In the genomic region with DNA sequence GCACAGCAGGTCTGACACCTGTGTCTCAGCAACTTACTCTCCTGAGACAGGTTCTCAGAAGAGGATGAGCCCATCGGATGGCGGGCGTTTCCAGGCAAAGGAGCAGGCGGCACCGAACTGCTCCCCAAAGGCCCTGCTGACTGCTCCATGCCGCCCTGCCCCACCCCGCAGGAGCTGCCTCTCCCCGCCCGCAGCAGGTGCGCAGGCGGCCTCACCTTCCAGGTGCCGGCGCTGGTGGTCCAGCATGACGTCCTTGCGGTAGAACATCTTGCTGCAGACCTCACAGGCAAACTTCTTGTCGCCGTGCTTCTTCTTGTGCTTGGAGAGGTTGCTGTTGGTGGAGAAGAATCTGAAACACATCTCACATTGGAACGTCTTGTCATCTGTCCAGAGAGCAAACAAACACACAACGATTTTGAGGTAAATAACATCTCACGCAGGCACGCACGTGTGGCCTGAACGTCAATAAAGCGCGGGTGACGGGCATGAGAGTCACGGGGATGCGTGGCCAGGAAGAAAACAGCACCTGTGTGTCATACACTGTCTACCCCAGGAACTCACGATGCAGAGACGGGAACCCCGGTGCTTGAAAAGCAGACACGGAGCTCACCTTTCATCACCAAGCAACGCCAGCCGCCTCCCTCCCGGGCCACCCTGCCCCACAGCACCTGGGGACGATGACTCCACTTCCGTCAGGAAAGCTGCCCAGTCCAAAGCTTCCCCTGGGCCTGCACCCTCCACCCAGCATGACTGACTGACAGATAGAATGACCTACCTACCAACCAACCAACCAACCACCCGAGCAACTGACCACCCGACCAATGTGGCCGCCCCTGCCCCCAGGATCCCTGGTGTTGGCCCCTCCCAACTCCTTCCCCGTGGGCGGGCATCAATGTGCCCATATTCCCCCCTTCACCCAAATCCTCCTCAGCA, we compare ENCODE assay signal across 17 cellular contexts. TPM values are rescaled to one million over a fixed set of nuclear protein-coding genes. Genes with fewer than 3 reads are reported as not detected.
DNase-seq lines count a peak whose midpoint lies in the region; ATAC-seq, FAIRE-seq and TF ChIP-seq lines count a peak whose summit lies in the region.
"Had no signal": no experiment of that assay in that cellular context is flagged by ENCODE, and none has a peak within 500 bp of the region (broad histone marks: within the 10 kb centered on the region; RNA-seq: fewer than 3 reads in every experiment).

No MANE protein-coding gene starts in this region.

- TF ChIP-seq POLR2A in GM12891 (IDR thresholded peaks at IDR 0.05; ENCODE audit: low read depth, low read length) (no peak), breast epithelium (IDR thresholded peaks at IDR 0.05) (no peak)

- FAIRE-seq in GM12891 (lab: Jason Lieb, UNC), result peak; percentile 50
- FAIRE-seq: astrocyte, GM19239 had no signal

- DNase-seq in GM12891 (ENCODE audit: insufficient read length, low spot score), result no peak
- DNase-seq in iPS-NIHi11 (ENCODE audit: low spot score), result peak; percentile 40
- no peak for DNase-seq in breast epithelium (ENCODE audit: low spot score in 2 of 2)
- DNase-seq in NCI-H2196 (lab: John Stamatoyannopoulos, UW; ENCODE audit: unreplicated experiment), result no peak
- no peak for DNase-seq in MM.1S
- DNase-seq: activated naive CD4-positive, alpha-beta T cell; Caco-2; effector memory CD4-positive, alpha-beta T cell; H9; left colon; NCI-H1092 treated with DMSO at 0.1 percent for 48 hours; NCI-H226 had no signal

- TF ChIP-seq CTCF in HEK293 (tag by site-specific recombination; IDR thresholded peaks at IDR 0.05) (no peak), OCI-LY1 (IDR thresholded peaks at IDR 0.05; ENCODE audit: low read length) (no peak), breast epithelium (IDR thresholded peaks at IDR 0.05) (no peak), MM.1S (IDR thresholded peaks at IDR 0.05; ENCODE audit: low read length) (no peak)

- H3F3A ChIP-seq in OCI-LY1 (ENCODE audit: insufficient read depth, low read length), result no peaks in the 10 kb centered on the region
- H3F3A ChIP-seq in MM.1S (ENCODE audit: insufficient read depth, low read length), result peaks cover 13% of the 10 kb centered on the region

- intact Hi-C loops in breast epithelium (cut with DNase I; ENCODE audit: low total_unique reads), result loop anchor here (10.0 kb wide), 1 partner anchor 987 kb away; no protein-coding TSS in a partner anchor

- no peaks in the 10 kb centered on the region for H3K27me3 ChIP-seq in OCI-LY1 (ENCODE audit: insufficient read depth, low read length)
- no peaks in the 10 kb centered on the region for H3K27me3 ChIP-seq in breast epithelium
- no peaks in the 10 kb centered on the region for H3K27me3 ChIP-seq in MM.1S (replicated peaks; ENCODE audit: insufficient read depth, low read length)

- no peak overlapping the region for H3K9ac ChIP-seq in OCI-LY1 (ENCODE audit: low read length)
- H3K9ac ChIP-seq in MM.1S (ENCODE audit: low read length), result no peak overlapping the region

- H3K9me2 ChIP-seq in OCI-LY1 (ENCODE audit: low read depth, low read length) (no peaks in the 10 kb centered on the region), MM.1S (replicated peaks; ENCODE audit: insufficient read depth, low read length) (no peaks in the 10 kb centered on the region)

- H3K36me3 ChIP-seq in HEK293 (ENCODE audit: control insufficient read depth in 2 of 2, insufficient read depth in 1 of 2, low read length in 2 of 2) (peaks cover 4 to 27% of the 10 kb centered on the region in 2 experiments; a peak in 2 of 3 replicates), OCI-LY1 (ENCODE audit: insufficient read depth, low read length) (peaks cover 83% of the 10 kb centered on the region), breast epithelium (no peaks in the 10 kb centered on the region), MM.1S (replicated peaks; ENCODE audit: insufficient read depth, low read length) (no peaks in the 10 kb centered on the region)

- no peak overlapping the region for H3K27ac ChIP-seq in HEK293 (ENCODE audit: extremely low read depth, low read depth, low read length)
- peak overlapping the region; percentile 76 for H3K27ac ChIP-seq in OCI-LY1 (ENCODE audit: low read depth, low read length, poor library complexity, severe bottlenecking)
- no peak overlapping the region for H3K27ac ChIP-seq in breast epithelium
- H3K27ac ChIP-seq in MM.1S (ENCODE audit: low read length), result no peak overlapping the region

- POLR2A ChIA-PET in HEK293 (lab: Yijun Ruan, JAX), result no interaction called here

- H3K4me1 ChIP-seq in HEK293 (ENCODE audit: control insufficient read depth, insufficient read depth, low read length), result no peaks in the 10 kb centered on the region
- H3K4me1 ChIP-seq in OCI-LY1 (ENCODE audit: insufficient read depth, low read length, severe bottlenecking), result peaks cover 45% of the 10 kb centered on the region
- no peaks in the 10 kb centered on the region for H3K4me1 ChIP-seq in breast epithelium
- peaks cover 30% of the 10 kb centered on the region for H3K4me1 ChIP-seq in MM.1S (ENCODE audit: low read length)
- H3K4me1 ChIP-seq: Caco-2 had no signal

- no peaks in the 10 kb centered on the region for H3K9me3 ChIP-seq in HEK293 (ENCODE audit: control insufficient read depth, insufficient read depth, low read depth, low read length)
- H3K9me3 ChIP-seq in OCI-LY1 (ENCODE audit: low read length), result no peaks in the 10 kb centered on the region
- H3K9me3 ChIP-seq in breast epithelium, result no peaks in the 10 kb centered on the region
- no peaks in the 10 kb centered on the region for H3K9me3 ChIP-seq in MM.1S (replicated peaks; ENCODE audit: insufficient read depth, low read length)
- H3K9me3 ChIP-seq: Caco-2 had no signal

- no peaks in the 10 kb centered on the region for H4K20me1 ChIP-seq in OCI-LY1 (ENCODE audit: insufficient read depth, low read length)
- no peaks in the 10 kb centered on the region for H4K20me1 ChIP-seq in MM.1S (ENCODE audit: insufficient read depth, low read length)

- H3K79me2 ChIP-seq in OCI-LY1 (ENCODE audit: insufficient read depth, low read length), result peaks cover 12% of the 10 kb centered on the region
- H3K79me2 ChIP-seq in MM.1S (ENCODE audit: low read length), result peaks cover 18% of the 10 kb centered on the region

- H3K4me2 ChIP-seq in OCI-LY1 (ENCODE audit: low read length), result peak overlapping the region; percentile 6; the same call in 1 of the 2 replicates
- no peak overlapping the region for H3K4me2 ChIP-seq in MM.1S (ENCODE audit: low read depth, low read length)

- H3K4me3 ChIP-seq in HEK293 (ENCODE audit: low read depth, low read length) (no peak overlapping the region), OCI-LY1 (ENCODE audit: low read depth, low read length, poor library complexity, severe bottlenecking) (no peak overlapping the region), breast epithelium (no peak overlapping the region), MM.1S (ENCODE audit: low read length) (no peak overlapping the region)

- no peak for ATAC-seq in GM18873 (IDR thresholded peaks at IDR 0.05; ENCODE audit: low FRiP score, unreplicated experiment)
- ATAC-seq: left colon had no signal

- H2AFZ ChIP-seq in OCI-LY1 (ENCODE audit: low read length) (no peak overlapping the region), MM.1S (ENCODE audit: low read length) (no peak overlapping the region)

- CTCF ChIA-PET in HEK293 (lab: Yijun Ruan, JAX), result interaction anchor here (0.6 to 4.8 kb wide), 5 partner anchors 11 to 216 kb away, joined by 3 to 41 read pairs (median 3); no protein-coding TSS in a partner anchor

TF ChIP-seq in GM12891, 5 proteins besides CTCF, POLR2A, EP300 and RAD21:
- no peak for TF ChIP-seq TAF1 (IDR thresholded peaks at IDR 0.05; ENCODE audit: low read depth, low read length)
- TF ChIP-seq SPI1 (IDR thresholded peaks at IDR 0.05; ENCODE audit: low read depth, low read length), result no peak
- TF ChIP-seq POLR2AphosphoS5 (IDR thresholded peaks at IDR 0.05; ENCODE audit: low read depth, low read length), result no peak
- TF ChIP-seq PAX5 (IDR thresholded peaks at IDR 0.05; ENCODE audit: insufficient read depth, low read length, severe bottlenecking), result no peak
- TF ChIP-seq POU2F2 (IDR thresholded peaks at IDR 0.05; ENCODE audit: low read depth, low read length), result no peak

TF ChIP-seq in HEK293, 187 proteins besides CTCF, POLR2A, EP300 and RAD21:
- peak; percentile 43; the same call in 1 of the 2 replicates for TF ChIP-seq ZFHX2 (tag by site-specific recombination; conservative IDR thresholded peaks at IDR 0.05)
- TF ChIP-seq, protein P1, sequence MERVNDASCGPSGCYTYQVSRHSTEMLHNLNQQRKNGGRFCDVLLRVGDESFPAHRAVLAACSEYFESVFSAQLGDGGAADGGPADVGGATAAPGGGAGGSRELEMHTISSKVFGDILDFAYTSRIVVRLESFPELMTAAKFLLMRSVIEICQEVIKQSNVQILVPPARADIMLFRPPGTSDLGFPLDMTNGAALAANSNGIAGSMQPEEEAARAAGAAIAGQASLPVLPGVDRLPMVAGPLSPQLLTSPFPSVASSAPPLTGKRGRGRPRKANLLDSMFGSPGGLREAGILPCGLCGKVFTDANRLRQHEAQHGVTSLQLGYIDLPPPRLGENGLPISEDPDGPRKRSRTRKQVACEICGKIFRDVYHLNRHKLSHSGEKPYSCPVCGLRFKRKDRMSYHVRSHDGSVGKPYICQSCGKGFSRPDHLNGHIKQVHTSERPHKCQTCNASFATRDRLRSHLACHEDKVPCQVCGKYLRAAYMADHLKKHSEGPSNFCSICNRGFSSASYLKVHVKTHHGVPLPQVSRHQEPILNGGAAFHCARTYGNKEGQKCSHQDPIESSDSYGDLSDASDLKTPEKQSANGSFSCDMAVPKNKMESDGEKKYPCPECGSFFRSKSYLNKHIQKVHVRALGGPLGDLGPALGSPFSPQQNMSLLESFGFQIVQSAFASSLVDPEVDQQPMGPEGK (tag by site-specific recombination; IDR thresholded peaks at IDR 0.05), result peak; percentile 34; the same call in 1 of the 2 replicates
- TF ChIP-seq EGR2 (tag by site-specific recombination; IDR thresholded peaks at IDR 0.05; ENCODE audit: low read depth), result peak; percentile 78; the same call in 1 of the 2 replicates
- TF ChIP-seq ZNF274 (IDR thresholded peaks at IDR 0.05; ENCODE audit: low read length), result no peak
- no peak for TF ChIP-seq ZNF274 (tag by site-specific recombination; IDR thresholded peaks at IDR 0.05; ENCODE audit: borderline replicate concordance)
- peak; percentile 51 for TF ChIP-seq SP2 (tag by site-specific recombination; IDR thresholded peaks at IDR 0.05)
TF ChIP-seq in HEK293: peak in this region for 4.

RNA-seq across cellular contexts. Expression of a gene that starts 50.9 kb away (rescaled TPM):
- 7.4 TPM for polyA plus RNA-seq in GM12891 (2012; ENCODE audit: low read depth, missing spikeins)
- total RNA-seq in breast epithelium, result 10 to 100 TPM in 1 of 3 donors, 1 to 10 TPM in 2; 6.6 to 14.1 (median 9.2) TPM
